In genomic region chr7:64998865-64999164, GRCh38 we compare ENCODE assay signal across 18 cellular contexts. TPM values are rescaled to one million over a fixed set of nuclear protein-coding genes. Genes with fewer than 3 reads are reported as not detected.
A peak's percentile ranks its signal among the peaks of the same experiment; 100 is the strongest.
DNase-seq lines count a peak whose midpoint lies in the region; ATAC-seq and TF ChIP-seq lines count a peak whose summit lies in the region.
"Had no signal": no experiment of that assay in that cellular context is flagged by ENCODE, and none has a peak within 500 bp of the region (broad histone marks: within the 10 kb centered on the region; RNA-seq: fewer than 3 reads in every experiment).

No MANE protein-coding gene starts in this region.

- peak overlapping the region in 7 of 11 experiments; percentile 19 to 72 (median 47); a peak in 10 of 22 replicates for H3K9ac ChIP-seq in BLaER1 treated with 17β-estradiol and CSF1 and Interleukin-3, amounts not matched to agents 10 nM and 100 nM
- peak overlapping the region; percentile 40; the same call in 1 of the 2 replicates for H3K9ac ChIP-seq in PC-3 (ENCODE audit: low read length)

- H3K36me3 ChIP-seq in BLaER1 treated with 17β-estradiol and CSF1 and Interleukin-3, amounts not matched to agents 10 nM and 100 nM, result peaks cover 89 to 100% (median 100%) of the 10 kb centered on the region in 11 experiments
- H3K36me3 ChIP-seq in PC-3 (ENCODE audit: low read depth, low read length) (peaks cover 51% of the 10 kb centered on the region), gastrocnemius medialis (no peaks in the 10 kb centered on the region), tibial nerve (peaks cover 0 to 44% (median 0%) of the 10 kb centered on the region in 3 donors)
- H3K36me3 ChIP-seq: HAP-1 had no signal

- peak overlapping the region in 9 of 10 experiments; percentile 10 to 51 (median 34); a peak in 12 of 20 replicates for H3K4me3 ChIP-seq in BLaER1 treated with 17β-estradiol and CSF1 and Interleukin-3, amounts not matched to agents 10 nM and 100 nM
- H3K4me3 ChIP-seq in PC-3 (ENCODE audit: low read length) (peak overlapping the region; percentile 12; the same call in 1 of the 2 replicates), gastrocnemius medialis (peak overlapping the region in 1 of 4 donors; percentile 27), tibial nerve (no peak overlapping the region)
- H3K4me3 ChIP-seq: HAP-1, mucosa of descending colon, transverse colon had no signal

- no peak for TF ChIP-seq EP300 in tibial nerve (IDR thresholded peaks at IDR 0.05)

- no peak overlapping the region for H2AFZ ChIP-seq in PC-3 (ENCODE audit: low read length)

- intact Hi-C loops in PC-3 (cut with micrococcal nuclease) (no loop called here), gastrocnemius medialis (cut with DNase I; ENCODE audit: low total_unique reads) (loop anchor here (2.0 kb wide), 1 partner anchor 40 kb away; no protein-coding TSS in a partner anchor)

- H3K27me3 ChIP-seq in BLaER1 treated with 17β-estradiol and CSF1 and Interleukin-3, amounts not matched to agents 10 nM and 100 nM, result no peaks in the 10 kb centered on the region; a peak in 1 of 22 replicates
- H3K27me3 ChIP-seq in PC-3 (ENCODE audit: low read length), result no peaks in the 10 kb centered on the region
- no peaks in the 10 kb centered on the region for H3K27me3 ChIP-seq in gastrocnemius medialis
- no peaks in the 10 kb centered on the region for H3K27me3 ChIP-seq in tibial nerve
- H3K27me3 ChIP-seq: transverse colon had no signal

- peak overlapping the region; percentile 46 to 91 (median 72); a peak in 21 of 22 replicates for H3K27ac ChIP-seq in BLaER1 treated with 17β-estradiol and CSF1 and Interleukin-3, amounts not matched to agents 10 nM and 100 nM
- peak overlapping the region; percentile 87 for H3K27ac ChIP-seq in PC-3 (ENCODE audit: low read length)
- H3K27ac ChIP-seq in epithelial cell of prostate, result peak overlapping the region; percentile 98
- peak overlapping the region; percentile 59 to 81 (median 73) for H3K27ac ChIP-seq in gastrocnemius medialis
- peak overlapping the region in 1 of 4 donors; percentile 47 for H3K27ac ChIP-seq in tibial nerve

- CTCF ChIA-PET in PC-3 (lab: Charles Lee), result no interaction called here

- no peaks in the 10 kb centered on the region for H3F3A ChIP-seq in PC-3 (ENCODE audit: low read length, unreplicated experiment)

- peaks cover 100% of the 10 kb centered on the region in 11 experiments for H3K9me3 ChIP-seq in BLaER1 treated with 17β-estradiol and CSF1 and Interleukin-3, amounts not matched to agents 10 nM and 100 nM (replicated peaks in 1 of 11)
- peaks cover 7% of the 10 kb centered on the region; the same call in 1 of the 2 replicates for H3K9me3 ChIP-seq in PC-3 (ENCODE audit: low read length)
- H3K9me3 ChIP-seq in gastrocnemius medialis, result no peaks in the 10 kb centered on the region
- H3K9me3 ChIP-seq in tibial nerve, result peaks cover 0 to 41% (median 0%) of the 10 kb centered on the region in 4 donors

- H3K79me2 ChIP-seq in PC-3 (ENCODE audit: low read length), result peaks cover 32% of the 10 kb centered on the region

- DNase-seq in PC-3, result no peak
- no peak for DNase-seq in epithelial cell of prostate (ENCODE audit: low read depth, low spot score)
- DNase-seq in gastrocnemius medialis, result no peak
- no peak for DNase-seq in KG1 (lab: John Stamatoyannopoulos, UW)
- DNase-seq in stimulated activated CD4-positive, alpha-beta T cell treated with anti-CD3 and anti-CD28 coated beads, Interleukin-4, amount 100 ng/mL, for 24 hours, result no peak
- no peak for DNase-seq in tibial nerve (ENCODE audit: low spot score in 2 of 2)
- DNase-seq: activated naive CD8-positive, alpha-beta T cell treated with anti-CD3 and anti-CD28 coated beads, Interleukin-2, amount 10 ng/mL, durations not matched to agents 7 days and 5 days; activated T-cell treated with anti-CD3 and anti-CD28 coated beads, Interleukin-2, amount 50 U/mL, for 4 hours; cerebellar nuclear complex; mucosa of descending colon; NCI-H1092 treated with DMSO at 0.1 percent for 48 hours; NCI-H2171 treated with DMSO at 0.1 percent for 48 hours; NCI-H82; T1000; transverse colon had no signal

- TF ChIP-seq POLR2A in gastrocnemius medialis (IDR thresholded peaks at IDR 0.05) (no peak), tibial nerve (IDR thresholded peaks at IDR 0.05) (no peak)

- no peaks in the 10 kb centered on the region for H3K9me2 ChIP-seq in PC-3 (replicated peaks; ENCODE audit: low read length)

- H4K20me1 ChIP-seq in BLaER1 treated with 17β-estradiol and CSF1 and Interleukin-3, amounts not matched to agents 10 nM and 100 nM, result peaks cover 0 to 6% (median 0%) of the 10 kb centered on the region in 11 experiments; a peak in 4 of 22 replicates
- H4K20me1 ChIP-seq in PC-3 (ENCODE audit: low read length), result no peaks in the 10 kb centered on the region

- ATAC-seq in PC-3 (no peak), gastrocnemius medialis (no peak), GM21360 (IDR thresholded peaks at IDR 0.05; ENCODE audit: unreplicated experiment) (no peak)
- ATAC-seq: activated T-cell treated with anti-CD3 and anti-CD28 coated beads, Interleukin-2, amount 50 U/mL, for 4 hours; mucosa of descending colon had no signal

- in situ Hi-C loops in gastrocnemius medialis (cut with MboI; ENCODE audit: low sequenced_read_pairs in 4 of 4), result no loop called here

- POLR2A ChIA-PET in PC-3 (lab: Charles Lee; ENCODE audit: unreplicated experiment), result no interaction called here

- peak overlapping the region in 2 of 11 experiments; percentile 41 to 63; a peak in 4 of 22 replicates for H3K4me2 ChIP-seq in BLaER1 treated with 17β-estradiol and CSF1 and Interleukin-3, amounts not matched to agents 10 nM and 100 nM
- H3K4me2 ChIP-seq in PC-3 (ENCODE audit: low read length), result peak overlapping the region; percentile 23; the same call in 1 of the 2 replicates

- WGBS in tibial nerve, 2 donors, result 94 to 97% methylated on average over 7 of the region's 7 CpGs

- BruUV-seq in PC-3 (replicated peaks; lab: Mats Ljungman, UMichigan), result TSS peak; percentile 24

- TF ChIP-seq CTCF in PC-3 (conservative IDR thresholded peaks at IDR 0.05; ENCODE audit: low read depth, low read length) (no peak), gastrocnemius medialis (IDR thresholded peaks at IDR 0.05 in 4 of 5, conservative IDR thresholded peaks at IDR 0.05 in 1 of 5) (no peak), tibial nerve (IDR thresholded peaks at IDR 0.05) (no peak)

- peaks cover 0 to 24% (median 0%) of the 10 kb centered on the region in 10 experiments; a peak in 7 of 20 replicates for H3K4me1 ChIP-seq in BLaER1 treated with 17β-estradiol and CSF1 and Interleukin-3, amounts not matched to agents 10 nM and 100 nM
- peaks cover 26% of the 10 kb centered on the region for H3K4me1 ChIP-seq in PC-3 (ENCODE audit: insufficient read depth, low read length)
- peaks cover 7 to 20% of the 10 kb centered on the region in 2 donors for H3K4me1 ChIP-seq in gastrocnemius medialis
- peaks cover 0 to 14% (median under 1%) of the 10 kb centered on the region in 4 donors for H3K4me1 ChIP-seq in tibial nerve
- H3K4me1 ChIP-seq: HAP-1 had no signal

RNA-seq across cellular contexts. Expression of gene ERV3-1, which starts 7.7 kb away (rescaled TPM):
- total RNA-seq in PC-3 (2014; rRNA removed), result 4.7 and 8.6 TPM in 2 replicates
- total RNA-seq in gastrocnemius medialis, result 1 to 10 TPM in 3 of 4 donors, under 1 TPM in 1; 0.49 to 3.9 (median 2.9) TPM
- total RNA-seq in tibial nerve, result 10 to 100 TPM; 19.2 to 33.9 (median 19.7) TPM

RNA-seq across cellular contexts. Expression of gene ZNF117, which starts 8.0 kb away (rescaled TPM):
- total RNA-seq in PC-3 (2014; rRNA removed) (1.9 and 2.1 TPM in 2 replicates), gastrocnemius medialis (1 to 10 TPM in 2 of 4 donors, under 1 TPM in 2; 0.78 to 1.9 (median 1.1) TPM), tibial nerve (10 to 100 TPM; 15.1 to 22.2 (median 15.4) TPM)

Comparison
In these comparisons a context has a peak if more than half of its experiments do, and no peak if none do; other contexts are left out.
1. H3K4me3 ChIP-seq: peak in BLaER1 treated with 17β-estradiol and CSF1 and Interleukin-3, amounts not matched to agents 10 nM and 100 nM (9 of 10) and PC-3 (single experiment); none in tibial nerve (0 of 4).